Comparison of ENCODE assay signal across 28 cellular contexts in genomic region chr1:243799908-243800307, GRCh38. TPM values are rescaled to one million over a fixed set of nuclear protein-coding genes. Genes with fewer than 3 reads are reported as not detected.
A peak's percentile ranks its signal among the peaks of the same experiment; 100 is the strongest.
DNase-seq lines count a peak whose midpoint lies in the region; ATAC-seq and TF ChIP-seq lines count a peak whose summit lies in the region.
"Had no signal": no experiment of that assay in that cellular context is flagged by ENCODE, and none has a peak within 500 bp of the region (broad histone marks: within the 10 kb centered on the region; RNA-seq: fewer than 3 reads in every experiment).

No MANE protein-coding gene starts in this region.

- no peak for TF ChIP-seq CTCF in smooth muscle cell (IDR thresholded peaks at IDR 0.05; ENCODE audit: borderline replicate concordance, insufficient read depth, poor library complexity, severe bottlenecking)

- no peak for DNase-seq in activated T-cell treated with anti-CD3 and anti-CD28 coated beads, Interleukin-2, amount 50 U/mL, for 72 hours
- DNase-seq in activated T-cell treated with anti-CD3 and anti-CD28 coated beads, Interleukin-2, amount 50 U/mL, for 48 hours: no peak
- peak; percentile 48 for DNase-seq in fibroblast of peridontal ligament (ENCODE audit: extremely low read depth)
- DNase-seq in smooth muscle cell (lab: John Stamatoyannopoulos, UW; ENCODE audit: unreplicated experiment): no peak
- no peak for DNase-seq in posterior vena cava (ENCODE audit: low spot score)
- DNase-seq in NCI-H1694 (lab: John Stamatoyannopoulos, UW): no peak
- no peak for DNase-seq in immature natural killer cell
- DNase-seq: 8988T; activated CD4-positive, alpha-beta T cell treated with anti-CD3 and anti-CD28 coated beads for 48 hours; CD8-positive, alpha-beta T cell; cerebellar nuclear complex; DMS53; GOT3; hypothalamus; islet precursor cell; Karpas-422; NCI-H524 treated with DMSO at 0.1 percent for 48 hours; Peyer's patch; stimulated activated CD4-positive, alpha-beta T cell treated with anti-CD3 and anti-CD28 coated beads, Interleukin-2, amount 100 ng/mL, for 24 hours; T-helper 1 cell had no signal

- intact Hi-C loops in posterior vena cava (cut with DNase I): no loop called here

- H3K4me1 Mint-ChIP-seq in activated T-cell treated with anti-CD3 and anti-CD28 coated beads, Interleukin-2, amount 50 U/mL, for 72 hours (ENCODE audit: low read depth): peaks cover 36% of the 10 kb centered on the region
- H3K4me1 Mint-ChIP-seq in activated T-helper 17 cell treated with anti-CD3 and anti-CD28 coated beads, Interleukin-2, amount 50 U/mL, for 72 hours: peaks cover 36% of the 10 kb centered on the region
- H3K4me1 Mint-ChIP-seq in immature natural killer cell: peaks cover 35 to 71% of the 10 kb centered on the region in 2 donors
- H3K4me1 Mint-ChIP-seq: neural progenitor cell had no signal

- peaks cover 13% of the 10 kb centered on the region for H4K20me1 ChIP-seq in smooth muscle cell (ENCODE audit: low read depth)

- H3K9ac ChIP-seq in smooth muscle cell (ENCODE audit: low read depth): no peak overlapping the region
- H3K9ac ChIP-seq: neural progenitor cell had no signal

- H3K27me3 Mint-ChIP-seq in activated T-cell treated with anti-CD3 and anti-CD28 coated beads, Interleukin-2, amount 50 U/mL, for 72 hours (ENCODE audit: low read depth): no peaks in the 10 kb centered on the region
- H3K27me3 Mint-ChIP-seq in activated T-helper 17 cell treated with anti-CD3 and anti-CD28 coated beads, Interleukin-2, amount 50 U/mL, for 72 hours: no peaks in the 10 kb centered on the region
- H3K27me3 Mint-ChIP-seq in immature natural killer cell (ENCODE audit: low read depth in 3 of 3): peaks cover 0 to 5% (median 0%) of the 10 kb centered on the region in 3 donors
- H3K27me3 Mint-ChIP-seq: activated naive CD8-positive, alpha-beta T cell; type B pancreatic cell had no signal

- H3K36me3 ChIP-seq in smooth muscle cell (ENCODE audit: low read depth): no peaks in the 10 kb centered on the region
- H3K36me3 ChIP-seq: gastroesophageal sphincter, neural progenitor cell, Peyer's patch, prostate gland had no signal

- H3K27ac ChIP-seq in smooth muscle cell (ENCODE audit: low read depth): peak overlapping the region; percentile 74
- H3K27ac ChIP-seq: gastroesophageal sphincter, neural progenitor cell, Peyer's patch, prostate gland, skin epidermis had no signal

- peaks cover 55% of the 10 kb centered on the region for H3K79me2 ChIP-seq in smooth muscle cell (ENCODE audit: low read depth)

- no peak overlapping the region for H3K4me3 ChIP-seq in smooth muscle cell
- H3K4me3 ChIP-seq: gastroesophageal sphincter, neural progenitor cell, Peyer's patch, prostate gland, skin epidermis had no signal

- H3K36me3 Mint-ChIP-seq in activated T-cell treated with anti-CD3 and anti-CD28 coated beads, Interleukin-2, amount 50 U/mL, for 72 hours (ENCODE audit: insufficient read depth in 2 of 2): peaks cover 8% of the 10 kb centered on the region in 2 donors
- H3K36me3 Mint-ChIP-seq in activated T-helper 17 cell treated with anti-CD3 and anti-CD28 coated beads, Interleukin-2, amount 50 U/mL, for 72 hours (ENCODE audit: low read depth): peaks cover 13% of the 10 kb centered on the region
- peaks cover 0 to 5% (median 0%) of the 10 kb centered on the region in 3 donors for H3K36me3 Mint-ChIP-seq in immature natural killer cell

- H3K4me1 ChIP-seq in smooth muscle cell (ENCODE audit: low read depth): peaks cover 7% of the 10 kb centered on the region
- H3K4me1 ChIP-seq: neural progenitor cell, Peyer's patch, prostate gland had no signal

- no peak overlapping the region for H3K4me2 ChIP-seq in smooth muscle cell
- H3K4me2 ChIP-seq: neural progenitor cell had no signal

- H3K27ac Mint-ChIP-seq in activated T-cell treated with anti-CD3 and anti-CD28 coated beads, Interleukin-2, amount 50 U/mL, for 72 hours: peak overlapping the region; percentile 3
- H3K27ac Mint-ChIP-seq in activated T-helper 17 cell treated with anti-CD3 and anti-CD28 coated beads, Interleukin-2, amount 50 U/mL, for 72 hours: peak overlapping the region; percentile 51
- H3K27ac Mint-ChIP-seq in immature natural killer cell: no peak overlapping the region
- H3K27ac Mint-ChIP-seq: activated naive CD8-positive, alpha-beta T cell; activated T-helper 1 cell treated with anti-CD3 and anti-CD28 coated beads, Interleukin-12 subunit alpha, Interleukin-12 subunit beta, Interleukin-2, Interleukin-4 antibody, amounts not matched to agents 30 ng/mL and 10 ng/mL and 1 ng/mL, durations not matched to agents 14 hours and 24 hours and 36 hours; CD8-positive, alpha-beta T cell; neural progenitor cell; type B pancreatic cell had no signal

- H3K9me3 ChIP-seq in smooth muscle cell (replicated peaks; ENCODE audit: low read depth): no peaks in the 10 kb centered on the region
- H3K9me3 ChIP-seq: gastroesophageal sphincter, Peyer's patch, prostate gland had no signal

- no peak overlapping the region for H3K4me3 Mint-ChIP-seq in activated T-cell treated with anti-CD3 and anti-CD28 coated beads, Interleukin-2, amount 50 U/mL, for 72 hours
- no peak overlapping the region for H3K4me3 Mint-ChIP-seq in activated T-helper 17 cell treated with anti-CD3 and anti-CD28 coated beads, Interleukin-2, amount 50 U/mL, for 72 hours
- no peak overlapping the region for H3K4me3 Mint-ChIP-seq in immature natural killer cell
- H3K4me3 Mint-ChIP-seq: activated naive CD8-positive, alpha-beta T cell; activated T-helper 1 cell treated with anti-CD3 and anti-CD28 coated beads, Interleukin-12 subunit alpha, Interleukin-12 subunit beta, Interleukin-2, Interleukin-4 antibody, amounts not matched to agents 30 ng/mL and 10 ng/mL and 1 ng/mL, durations not matched to agents 14 hours and 24 hours and 36 hours; CD8-positive, alpha-beta T cell; neural progenitor cell; type B pancreatic cell had no signal

- H3K9me3 Mint-ChIP-seq in activated T-cell treated with anti-CD3 and anti-CD28 coated beads, Interleukin-2, amount 50 U/mL, for 72 hours: peaks cover 0 to 2% of the 10 kb centered on the region in 2 donors
- peaks cover 5% of the 10 kb centered on the region for H3K9me3 Mint-ChIP-seq in activated T-helper 17 cell treated with anti-CD3 and anti-CD28 coated beads, Interleukin-2, amount 50 U/mL, for 72 hours
- H3K9me3 Mint-ChIP-seq in immature natural killer cell: no peaks in the 10 kb centered on the region
- H3K9me3 Mint-ChIP-seq: activated T-helper 1 cell treated with anti-CD3 and anti-CD28 coated beads, Interleukin-12 subunit alpha, Interleukin-12 subunit beta, Interleukin-2, Interleukin-4 antibody, amounts not matched to agents 30 ng/mL and 10 ng/mL and 1 ng/mL, durations not matched to agents 14 hours and 24 hours and 36 hours; CD8-positive, alpha-beta T cell; type B pancreatic cell had no signal

- no peak for ATAC-seq in activated T-cell treated with anti-CD3 and anti-CD28 coated beads, Interleukin-2, amount 50 U/mL, for 72 hours (replicated peaks in 1 of 2)
- ATAC-seq in activated T-helper 17 cell treated with anti-CD3 and anti-CD28 coated beads, Interleukin-2, amount 50 U/mL, for 72 hours (replicated peaks): no peak
- ATAC-seq: CD8-positive, alpha-beta T cell; gastroesophageal sphincter had no signal

- no peaks in the 10 kb centered on the region for H3K27me3 ChIP-seq in smooth muscle cell (ENCODE audit: low read depth)
- H3K27me3 ChIP-seq: gastroesophageal sphincter, neural progenitor cell, Peyer's patch had no signal

- no peak overlapping the region for H2AFZ ChIP-seq in smooth muscle cell (ENCODE audit: low read depth)
- H2AFZ ChIP-seq: neural progenitor cell had no signal

- no peaks in the 10 kb centered on the region for H3F3A ChIP-seq in smooth muscle cell (ENCODE audit: low read depth)

RNA-seq across cellular contexts. Expression of gene AKT3, which starts 50.1 kb away (rescaled TPM):
- total RNA-seq in activated T-cell treated with anti-CD3 and anti-CD28 coated beads, Interleukin-2, amount 50 U/mL, for 72 hours: 10 to 100 TPM; 32.6 to 46.7 TPM
- 10 to 100 TPM; 32.2 to 53.2 TPM for total RNA-seq in activated T-helper 17 cell treated with anti-CD3 and anti-CD28 coated beads, Interleukin-2, amount 50 U/mL, for 72 hours
- 32.3 and 41.1 TPM in 2 replicates for total RNA-seq in smooth muscle cell
- 5.5 and 6.8 TPM in 2 replicates for polyA plus RNA-seq in smooth muscle cell
- 100 to 1,000 TPM; 119 to 169 TPM for total RNA-seq in posterior vena cava
- polyA plus RNA-seq in immature natural killer cell: 1 to 10 TPM; 2.5 to 7.3 (median 5.2) TPM

Comparison
In these comparisons a context has a peak if more than half of its experiments do, and no peak if none do; other contexts are left out.
1. H3K27ac Mint-ChIP-seq: peak in activated T-cell treated with anti-CD3 and anti-CD28 coated beads, Interleukin-2, amount 50 U/mL, for 72 hours (single experiment) and activated T-helper 17 cell treated with anti-CD3 and anti-CD28 coated beads, Interleukin-2, amount 50 U/mL, for 72 hours (single experiment); none in immature natural killer cell (0 of 6).